8 cellular contexts compared by ENCODE assay signal in genomic region chr12:98002887-98003493, GRCh38.
DNase-seq lines count a peak whose midpoint lies in the region; ATAC-seq and TF ChIP-seq lines count a peak whose summit lies in the region.

No MANE protein-coding gene starts in this region.

- TF ChIP-seq CTCF in heart right ventricle (IDR thresholded peaks at IDR 0.05): peak in 6 of 9 donors; percentile 26 to 51 (median 33)

- no peak overlapping the region for H3K27ac Mint-ChIP-seq in activated CD4-positive, alpha-beta memory T cell treated with anti-CD3 and anti-CD28 coated beads for 36 hours

- no peaks in the 10 kb centered on the region for H3K36me3 Mint-ChIP-seq in activated CD4-positive, alpha-beta memory T cell treated with anti-CD3 and anti-CD28 coated beads for 36 hours

- ATAC-seq in heart right ventricle (no peak), Right ventricle myocardium inferior (no peak), HG02798 (IDR thresholded peaks at IDR 0.05; ENCODE audit: poor library complexity, unreplicated experiment) (peak; percentile 57), GM19467 (IDR thresholded peaks at IDR 0.05; ENCODE audit: unreplicated experiment) (no peak)

- H3K27me3 ChIP-seq in heart right ventricle: peaks cover 0 to 3% (median 0%) of the 10 kb centered on the region in 7 donors
- no peaks in the 10 kb centered on the region for H3K27me3 ChIP-seq in iPS DF 6.9 (ENCODE audit: control insufficient read depth, insufficient read depth, low read length)

- peaks cover 0 to 5% (median 0%) of the 10 kb centered on the region in 11 donors for H3K9me3 ChIP-seq in heart right ventricle
- no peaks in the 10 kb centered on the region for H3K9me3 ChIP-seq in iPS DF 6.9 (ENCODE audit: control insufficient read depth, insufficient read depth, low read length)

- peaks cover 6% of the 10 kb centered on the region for H3K27me3 Mint-ChIP-seq in activated CD4-positive, alpha-beta memory T cell treated with anti-CD3 and anti-CD28 coated beads for 36 hours

- intact Hi-C loops in heart right ventricle (cut with DNase I): no loop called here
- intact Hi-C loops in Right ventricle myocardium inferior (cut with DNase I): no loop called here
- intact Hi-C loops in activated CD4-positive, alpha-beta memory T cell treated with anti-CD3 and anti-CD28 coated beads for 36 hours (cut with micrococcal nuclease): no loop called here

- WGBS in heart right ventricle, 2 donors: 14 to 24% methylated on average over 9 of the region's 9 CpGs
- no CpG with 5 or more reads among the region's 9 CpGs for WGBS in iPS DF 6.9 (ENCODE audit: insufficient coverage, insufficient read length)

- CTCF ChIA-PET in activated CD4-positive, alpha-beta memory T cell treated with anti-CD3 and anti-CD28 coated beads for 36 hours (lab: Charles Lee): interaction anchor here (0.6 kb wide), 1 partner anchor 659 kb away, joined by 3 read pairs; no protein-coding TSS in a partner anchor

- no peak overlapping the region for H3K4me3 Mint-ChIP-seq in activated CD4-positive, alpha-beta memory T cell treated with anti-CD3 and anti-CD28 coated beads for 36 hours

- DNase-seq in heart right ventricle (no peak), Right ventricle myocardium inferior (ENCODE audit: missing footprints) (no peak), NCI-H187 treated with DMSO at 0.1 percent for 48 hours (lab: John Stamatoyannopoulos, UW) (peak; percentile 50), iPS DF 6.9 (ENCODE audit: low read depth, low spot score) (peak; percentile 61), stromal cell of bone marrow (ENCODE audit: low read depth) (peak; percentile 8)
- DNase-seq in activated CD4-positive, alpha-beta memory T cell treated with anti-CD3 and anti-CD28 coated beads for 36 hours: peak; percentile 37

- POLR2A ChIA-PET in activated CD4-positive, alpha-beta memory T cell treated with anti-CD3 and anti-CD28 coated beads for 36 hours (lab: Charles Lee): no interaction called here

- no peak overlapping the region for H3K4me3 ChIP-seq in heart right ventricle
- H3K4me3 ChIP-seq in iPS DF 6.9 (ENCODE audit: low read length): no peak overlapping the region

- H3K27ac ChIP-seq in heart right ventricle: no peak overlapping the region
- H3K27ac ChIP-seq in iPS DF 6.9 (ENCODE audit: low read length): no peak overlapping the region

- H3K4me1 ChIP-seq in heart right ventricle (no peaks in the 10 kb centered on the region), iPS DF 6.9 (ENCODE audit: control insufficient read depth, insufficient read depth, low read length) (no peaks in the 10 kb centered on the region)

- H3K36me3 ChIP-seq in heart right ventricle (no peaks in the 10 kb centered on the region), iPS DF 6.9 (ENCODE audit: control insufficient read depth, insufficient read depth, low read length) (no peaks in the 10 kb centered on the region)

- H3K9me3 Mint-ChIP-seq in activated CD4-positive, alpha-beta memory T cell treated with anti-CD3 and anti-CD28 coated beads for 36 hours: no peaks in the 10 kb centered on the region

- H3K4me1 Mint-ChIP-seq in activated CD4-positive, alpha-beta memory T cell treated with anti-CD3 and anti-CD28 coated beads for 36 hours (ENCODE audit: low read depth): no peaks in the 10 kb centered on the region

Comparison
In these comparisons a context has a peak if more than half of its experiments do, and no peak if none do; other contexts are left out.
1. DNase-seq: peak in NCI-H187 treated with DMSO at 0.1 percent for 48 hours (single experiment), activated CD4-positive, alpha-beta memory T cell treated with anti-CD3 and anti-CD28 coated beads for 36 hours (single experiment), iPS DF 6.9 (single experiment) and stromal cell of bone marrow (single experiment); none in heart right ventricle (0 of 2) and Right ventricle myocardium inferior (single experiment).